In the genomic region with DNA sequence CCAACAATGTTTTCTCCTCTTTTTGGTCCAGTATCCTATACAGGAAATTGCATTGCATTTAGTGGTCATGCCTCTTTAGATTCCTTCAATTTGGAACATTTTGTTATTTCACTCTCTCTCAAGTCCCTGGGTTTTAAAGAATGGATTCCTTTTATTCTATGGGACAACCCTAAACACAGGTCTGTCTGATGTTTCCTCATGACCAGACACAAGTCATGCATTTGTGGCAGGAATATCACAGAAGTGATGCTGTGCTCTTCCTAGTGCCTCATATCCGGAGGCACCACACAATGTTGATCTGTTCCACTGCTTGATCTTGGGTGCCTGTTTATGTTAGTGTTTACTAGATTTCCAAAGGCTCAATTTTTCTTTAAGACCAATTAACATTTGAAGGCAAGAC, we compare ENCODE assay signal across 33 cellular contexts.
"Had no signal": no experiment of that assay in that cellular context is flagged by ENCODE, and none has a peak within 500 bp of the region (broad histone marks: within the 10 kb centered on the region; RNA-seq: fewer than 3 reads in every experiment).

No MANE protein-coding gene starts in this region.

- H3K4me1 ChIP-seq: adrenal gland, body of pancreas, breast epithelium had no signal

- H3K27ac Mint-ChIP-seq: activated B cell treated with CpG ODN at 0.5 μM for 24 hours; activated CD4-positive, alpha-beta memory T cell treated with anti-CD3 and anti-CD28 coated beads for 36 hours; activated CD4-positive, alpha-beta T cell treated with anti-CD3 and anti-CD28 coated beads, Interleukin-2, amount 10 ng/mL, durations not matched to agents 24 days and 14 days; activated CD8-positive, alpha-beta T cell treated with anti-CD3 and anti-CD28 coated beads for 36 hours; activated naive CD4-positive, alpha-beta T cell treated with anti-CD3 and anti-CD28 coated beads for 36 hours; activated naive CD4-positive, alpha-beta T cell treated with anti-CD3 and anti-CD28 coated beads, Interleukin-2, amount 50 U/mL, for 72 hours; activated T-helper 1 cell treated with anti-CD3 and anti-CD28 coated beads, Interleukin-12 subunit alpha, Interleukin-12 subunit beta, Interleukin-2, Interleukin-4 antibody, amounts not matched to agents 30 ng/mL and 10 ng/mL and 1 ng/mL, durations not matched to agents 14 hours and 24 hours and 36 hours; activated T-helper 17 cell treated with anti-CD3 and anti-CD28 coated beads, Interleukin-2, amount 50 U/mL, for 72 hours; T-helper 1 cell treated with Interleukin-12 subunit alpha and Interleukin-12 subunit beta and Interleukin-4 antibody, amounts not matched to agents 30 μg/mL and 1 μg/mL, for 36 hours; T-helper 2 cell treated with Interferon-gamma antibody and Interleukin-4, amounts not matched to agents 5 μg/mL and 100 μg/mL, for 36 hours had no signal

- H3K4me1 Mint-ChIP-seq: activated B cell treated with CpG ODN at 0.5 μM for 24 hours had no signal

- H3K9me3 ChIP-seq: adrenal gland, body of pancreas, breast epithelium had no signal

- H3K36me3 ChIP-seq: adrenal gland, brain microvascular endothelial cell, breast epithelium had no signal

- H3K9me3 Mint-ChIP-seq: activated B cell treated with CpG ODN at 0.5 μM for 24 hours; activated CD4-positive, alpha-beta memory T cell treated with anti-CD3 and anti-CD28 coated beads for 36 hours; activated naive CD4-positive, alpha-beta T cell treated with anti-CD3 and anti-CD28 coated beads for 36 hours; activated T-cell treated with anti-CD3 and anti-CD28 coated beads, Interleukin-2, amount 50 U/mL, for 4 hours; activated T-helper 1 cell treated with anti-CD3 and anti-CD28 coated beads, Interleukin-12 subunit alpha, Interleukin-12 subunit beta, Interleukin-2, Interleukin-4 antibody, amounts not matched to agents 30 ng/mL and 10 ng/mL and 1 ng/mL, durations not matched to agents 14 hours and 24 hours and 36 hours; activated T-helper 17 cell treated with anti-CD3 and anti-CD28 coated beads, Interleukin-2, amount 50 U/mL, for 72 hours; T-helper 2 cell treated with Interferon-gamma antibody and Interleukin-4, amounts not matched to agents 5 μg/mL and 100 μg/mL, for 36 hours had no signal

- H3K4me3 Mint-ChIP-seq: activated B cell treated with CpG ODN at 0.5 μM for 24 hours; activated CD4-positive, alpha-beta memory T cell treated with anti-CD3 and anti-CD28 coated beads for 36 hours; activated CD4-positive, alpha-beta T cell treated with anti-CD3 and anti-CD28 coated beads, Interleukin-2, amount 10 ng/mL, durations not matched to agents 24 days and 14 days; activated CD8-positive, alpha-beta T cell treated with anti-CD3 and anti-CD28 coated beads for 36 hours; activated naive CD4-positive, alpha-beta T cell treated with anti-CD3 and anti-CD28 coated beads for 36 hours; activated T-cell treated with anti-CD3 and anti-CD28 coated beads, Interleukin-2, amount 50 U/mL, for 4 hours; activated T-helper 1 cell treated with anti-CD3 and anti-CD28 coated beads, Interleukin-12 subunit alpha, Interleukin-12 subunit beta, Interleukin-2, Interleukin-4 antibody, amounts not matched to agents 30 ng/mL and 10 ng/mL and 1 ng/mL, durations not matched to agents 14 hours and 24 hours and 36 hours; activated T-helper 17 cell treated with anti-CD3 and anti-CD28 coated beads, Interleukin-2, amount 50 U/mL, for 72 hours; T-helper 1 cell treated with Interleukin-12 subunit alpha and Interleukin-12 subunit beta and Interleukin-4 antibody, amounts not matched to agents 30 μg/mL and 1 μg/mL, for 36 hours; T-helper 2 cell treated with Interferon-gamma antibody and Interleukin-4, amounts not matched to agents 5 μg/mL and 100 μg/mL, for 36 hours had no signal

- H3K36me3 Mint-ChIP-seq: activated CD4-positive, alpha-beta memory T cell treated with anti-CD3 and anti-CD28 coated beads for 36 hours; activated naive CD4-positive, alpha-beta T cell treated with anti-CD3 and anti-CD28 coated beads, Interleukin-2, amount 50 U/mL, for 72 hours had no signal

- H3K27me3 ChIP-seq: adrenal gland, body of pancreas, brain microvascular endothelial cell, breast epithelium had no signal

- DNase-seq: activated B cell treated with CpG ODN at 0.5 μM for 24 hours; activated CD4-positive, alpha-beta memory T cell treated with anti-CD3 and anti-CD28 coated beads for 36 hours; activated CD4-positive, alpha-beta T cell treated with anti-CD3 and anti-CD28 coated beads for 4 hours; activated CD4-positive, alpha-beta T cell treated with anti-CD3 and anti-CD28 coated beads, Interleukin-2, amount 10 ng/mL, durations not matched to agents 24 days and 14 days; activated CD4-positive, alpha-beta T cell treated with anti-CD3 and anti-CD28 coated beads, Interleukin-2, amount 50 U/mL, for 1 hour; activated CD4-positive, alpha-beta T cell treated with anti-CD3 and anti-CD28 coated beads, Interleukin-2, amount 50 U/mL, for 4 hours; activated CD4-positive, CD25-positive, alpha-beta regulatory T cell treated with anti-CD3 and anti-CD28 coated beads, Interleukin-2, amount 50 U/mL, for 72 hours; activated CD8-positive, alpha-beta memory T cell treated with anti-CD3 and anti-CD28 coated beads, Interleukin-2, amount 50 U/mL, for 4 hours; activated CD8-positive, alpha-beta T cell treated with anti-CD3 and anti-CD28 coated beads for 36 hours; activated effector memory CD4-positive, alpha-beta T cell treated with anti-CD3 and anti-CD28 coated beads, Interleukin-2, amount 50 U/mL, for 16 hours; activated gamma-delta T cell treated with Interleukin-2 at 50 U/mL for 16 hours; activated naive CD4-positive, alpha-beta T cell; activated naive CD4-positive, alpha-beta T cell treated with anti-CD3 and anti-CD28 coated beads for 36 hours; activated naive CD4-positive, alpha-beta T cell treated with anti-CD3 and anti-CD28 coated beads, Interleukin-2, amount 50 U/mL, for 16 hours; activated T-cell treated with anti-CD3 and anti-CD28 coated beads for 4 hours; activated T-cell treated with anti-CD3 and anti-CD28 coated beads, Interleukin-2, amount 50 U/mL, for 1 hour; activated T-cell treated with anti-CD3 and anti-CD28 coated beads, Interleukin-2, amount 50 U/mL, for 4 hours; adrenal gland; amniotic stem cell; aorta; body of pancreas; brain microvascular endothelial cell; central memory CD4-positive, alpha-beta T cell; T-helper 1 cell; T-helper 2 cell; T-helper 9 cell had no signal

- H3K4me3 ChIP-seq: adrenal gland, body of pancreas, breast epithelium had no signal

- H3K27ac ChIP-seq: adrenal gland, body of pancreas, brain microvascular endothelial cell, breast epithelium, VCaP had no signal
